14 cellular contexts compared by ENCODE assay signal in genomic region chr3:139299261-139300132, GRCh38. TPM values are rescaled to one million over a fixed set of nuclear protein-coding genes. Genes with fewer than 3 reads are reported as not detected.
DNase-seq lines count a peak whose midpoint lies in the region; ATAC-seq, FAIRE-seq and TF ChIP-seq lines count a peak whose summit lies in the region.
"Had no signal": no experiment of that assay in that cellular context is flagged by ENCODE, and none has a peak within 500 bp of the region (broad histone marks: within the 10 kb centered on the region; RNA-seq: fewer than 3 reads in every experiment).

No MANE protein-coding gene starts in this region.

- no peaks in the 10 kb centered on the region for H3K9me3 Mint-ChIP-seq in activated T-helper 17 cell treated with anti-CD3 and anti-CD28 coated beads, Interleukin-2, amount 50 U/mL, for 72 hours

- FAIRE-seq in endothelial cell of umbilical vein (lab: Jason Lieb, UNC) = no peak
- FAIRE-seq: endometrium, kidney had no signal

- H4K20me1 ChIP-seq in endothelial cell of umbilical vein (replicated peaks; ENCODE audit: control insufficient read depth, extremely low read depth, insufficient read depth, low read length) = no peaks in the 10 kb centered on the region

- no peaks in the 10 kb centered on the region for H3K79me2 ChIP-seq in endothelial cell of umbilical vein (ENCODE audit: control insufficient read depth, insufficient read depth, low read length)

- no peaks in the 10 kb centered on the region for H3K9me3 ChIP-seq in endothelial cell of umbilical vein (replicated peaks; ENCODE audit: control insufficient read depth, insufficient read depth, low read length)

- CTCF ChIA-PET in RWPE1 (lab: Yijun Ruan, JAX) = interaction anchor here (0.5 kb wide), 1 partner anchor 1194 kb away, joined by 3 read pairs; no protein-coding TSS in a partner anchor
- CTCF ChIA-PET in endothelial cell of umbilical vein (lab: Charles Lee) = no interaction called here

- H3K27me3 Mint-ChIP-seq in activated T-helper 17 cell treated with anti-CD3 and anti-CD28 coated beads, Interleukin-2, amount 50 U/mL, for 72 hours = peaks cover 8% of the 10 kb centered on the region

- H3K36me3 Mint-ChIP-seq in activated T-helper 17 cell treated with anti-CD3 and anti-CD28 coated beads, Interleukin-2, amount 50 U/mL, for 72 hours (ENCODE audit: low read depth) = no peaks in the 10 kb centered on the region

- H2AFZ ChIP-seq in endothelial cell of umbilical vein (ENCODE audit: low read depth, low read length) = no peak overlapping the region

- H3K27ac Mint-ChIP-seq in activated T-helper 17 cell treated with anti-CD3 and anti-CD28 coated beads, Interleukin-2, amount 50 U/mL, for 72 hours = no peak overlapping the region

- H3K4me2 ChIP-seq in endothelial cell of umbilical vein (ENCODE audit: insufficient read depth, low read length) = no peak overlapping the region

- TF ChIP-seq CTCF in RWPE1 (conservative IDR thresholded peaks at IDR 0.05; ENCODE audit: low read depth) = no peak
- TF ChIP-seq CTCF in endothelial cell of umbilical vein (IDR thresholded peaks at IDR 0.05; ENCODE audit: extremely low read depth in 1 of 2, insufficient read depth in 1 of 2, low read depth in 1 of 2, low read length in 2 of 2) = no peak
- no peak for TF ChIP-seq CTCF in retinal pigment epithelial cell (conservative IDR thresholded peaks at IDR 0.05; ENCODE audit: low read depth, low read length)

- H3K4me3 ChIP-seq in endothelial cell of umbilical vein (replicated peaks in 1 of 3; ENCODE audit: insufficient read depth in 1 of 3, low read depth in 1 of 3, low read length in 3 of 3) = no peak overlapping the region
- no peak overlapping the region for H3K4me3 ChIP-seq in retinal pigment epithelial cell (ENCODE audit: low read length)

- peak; percentile 91 for DNase-seq in HCEC 1CT
- DNase-seq in RWPE1 (ENCODE audit: low spot score) = peak; percentile 58
- DNase-seq in endothelial cell of umbilical vein (ENCODE audit: low read depth, low spot score) = no peak
- DNase-seq in retinal pigment epithelial cell (ENCODE audit: low read depth) = peak; percentile 56
- DNase-seq in DMS114 treated with DMSO at 0.1 percent for 48 hours (lab: John Stamatoyannopoulos, UW; ENCODE audit: unreplicated experiment) = no peak
- DNase-seq: activated CD4-positive, alpha-beta T cell treated with anti-CD3 and anti-CD28 coated beads for 1 hour; activated naive CD4-positive, alpha-beta T cell treated with Interleukin-2 at 50 U/mL for 16 hours; kidney; NCI-H146; RPMI8226 had no signal

- dilution Hi-C loops in endothelial cell of umbilical vein (cut with MboI; ENCODE audit: extremely low pct_ligation_motif_present, low sequenced_read_pairs) = no loop called here

- no peak overlapping the region for H3K9ac ChIP-seq in endothelial cell of umbilical vein (replicated peaks; ENCODE audit: extremely low read depth, insufficient read depth, low read length)

- peaks cover 8% of the 10 kb centered on the region for H3K4me1 Mint-ChIP-seq in activated T-helper 17 cell treated with anti-CD3 and anti-CD28 coated beads, Interleukin-2, amount 50 U/mL, for 72 hours

- POLR2A ChIA-PET in RWPE1 (lab: Yijun Ruan, JAX; ENCODE audit: low non-redundant PET) (no interaction called here), endothelial cell of umbilical vein (lab: Charles Lee) (no interaction called here)

- no peak for ATAC-seq in activated T-helper 17 cell treated with anti-CD3 and anti-CD28 coated beads, Interleukin-2, amount 50 U/mL, for 72 hours (replicated peaks)
- ATAC-seq in GM19463 (IDR thresholded peaks at IDR 0.05; ENCODE audit: unreplicated experiment) (no peak), GM21786 (IDR thresholded peaks at IDR 0.05; ENCODE audit: unreplicated experiment) (no peak)

- H3K4me1 ChIP-seq in endothelial cell of umbilical vein (ENCODE audit: control insufficient read depth, extremely low read depth, insufficient read depth, low read length) = no peaks in the 10 kb centered on the region

- intact Hi-C loops in endothelial cell of umbilical vein (cut with micrococcal nuclease) = no loop called here

- no peaks in the 10 kb centered on the region for H3K9me1 ChIP-seq in endothelial cell of umbilical vein (replicated peaks; ENCODE audit: control insufficient read depth, extremely low read depth, insufficient read depth, low read length)

- H3K27ac ChIP-seq in RWPE1 (peak overlapping the region; percentile 45), endothelial cell of umbilical vein (ENCODE audit: insufficient read depth, low read depth, low read length) (no peak overlapping the region)

- BruUV-seq in endothelial cell of umbilical vein (replicated peaks; lab: Mats Ljungman, UMichigan) = no TSS peak

- no peak for TF ChIP-seq POLR2A in endothelial cell of umbilical vein (IDR thresholded peaks at IDR 0.05; ENCODE audit: low read depth, low read length)

- H3K4me3 Mint-ChIP-seq in activated T-helper 17 cell treated with anti-CD3 and anti-CD28 coated beads, Interleukin-2, amount 50 U/mL, for 72 hours = no peak overlapping the region

- no peaks in the 10 kb centered on the region for H3K36me3 ChIP-seq in endothelial cell of umbilical vein (ENCODE audit: control insufficient read depth in 2 of 2, extremely low read depth in 1 of 2, insufficient read depth in 2 of 2, low read length in 2 of 2)

- H3K27me3 ChIP-seq in endothelial cell of umbilical vein (ENCODE audit: control insufficient read depth in 2 of 2, insufficient read depth in 2 of 2, low read length in 2 of 2) = no peaks in the 10 kb centered on the region

TF ChIP-seq in endothelial cell of umbilical vein, 7 proteins besides CTCF, POLR2A, EP300 and RAD21:
- peak; percentile 11 for TF ChIP-seq JUN (IDR thresholded peaks at IDR 0.05; ENCODE audit: borderline replicate concordance, insufficient read depth, insufficient read length, low read depth)
- no peak for TF ChIP-seq GATA2 (IDR thresholded peaks at IDR 0.05; ENCODE audit: insufficient read depth, insufficient read length, low read depth, low read length)

RNA-seq across cellular contexts. Expression of gene MRPS22, which starts 44.3 kb away (rescaled TPM):
- total RNA-seq in endothelial cell of umbilical vein = 41.0 and 45.6 TPM in 2 replicates
- polyA plus RNA-seq in endothelial cell of umbilical vein = 23.7 and 33.8 TPM in 2 replicates
- polyA plus RNA-seq in endothelial cell of umbilical vein (2011; cell fraction: cytosol; rRNA removed) = 46.4 and 46.7 TPM in 2 replicates
- 57.6 and 73.1 TPM in 2 replicates for polyA plus RNA-seq in endothelial cell of umbilical vein (2011; cell fraction: nucleus; rRNA removed)
- 37.3 and 49.4 TPM in 2 replicates for polyA plus RNA-seq in endothelial cell of umbilical vein (2012)
- polyA minus RNA-seq in endothelial cell of umbilical vein = 16.2 and 17.9 TPM in 2 replicates
- polyA minus RNA-seq in endothelial cell of umbilical vein (2011; cell fraction: cytosol; rRNA and poly(A)+ RNA removed) = 24.7 TPM
- 36.1 and 39.6 TPM in 2 replicates for polyA minus RNA-seq in endothelial cell of umbilical vein (2011; cell fraction: nucleus; rRNA and poly(A)+ RNA removed)
- 10 to 100 TPM; 49.2 to 53.4 TPM for total RNA-seq in activated T-helper 17 cell treated with anti-CD3 and anti-CD28 coated beads, Interleukin-2, amount 50 U/mL, for 72 hours

Comparison
In these comparisons a context has a peak if more than half of its experiments do, and no peak if none do; other contexts are left out.
1. DNase-seq: peak in HCEC 1CT (single experiment), RWPE1 (single experiment) and retinal pigment epithelial cell (single experiment); none in endothelial cell of umbilical vein (single experiment) and DMS114 treated with DMSO at 0.1 percent for 48 hours (single experiment).